ENCODE assay signal across 1 cellular context in the genomic region with DNA sequence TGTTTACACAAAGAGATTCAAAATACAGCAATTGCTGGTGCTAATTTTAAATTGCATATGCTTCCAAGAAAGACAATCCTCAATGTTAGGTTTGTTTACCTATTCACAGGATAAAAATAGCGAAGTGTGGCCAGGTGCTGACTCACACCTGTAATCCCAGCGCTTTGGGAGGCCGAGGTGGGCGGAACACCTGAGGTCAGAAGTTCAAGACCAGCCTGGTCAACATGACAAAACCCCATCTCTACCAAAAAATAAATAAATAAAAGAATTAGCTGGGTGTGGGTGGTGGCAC.
A peak's percentile ranks its signal among the peaks of the same experiment; 100 is the strongest.
TF ChIP-seq lines count a peak whose summit lies in the region.

No MANE protein-coding gene starts in this region.

TF ChIP-seq in HCT116, 20 proteins besides CTCF, POLR2A, EP300 and RAD21:
- no peak for TF ChIP-seq ZBTB33 (IDR thresholded peaks at IDR 0.05; ENCODE audit: extremely low read depth, insufficient replicate concordance, low read length)
- TF ChIP-seq EZH2phosphoT487 (IDR thresholded peaks at IDR 0.05; ENCODE audit: borderline replicate concordance): no peak
- TF ChIP-seq, protein P1, sequence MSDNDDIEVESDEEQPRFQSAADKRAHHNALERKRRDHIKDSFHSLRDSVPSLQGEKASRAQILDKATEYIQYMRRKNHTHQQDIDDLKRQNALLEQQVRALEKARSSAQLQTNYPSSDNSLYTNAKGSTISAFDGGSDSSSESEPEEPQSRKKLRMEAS (IDR thresholded peaks at IDR 0.05): no peak
- TF ChIP-seq JUND (IDR thresholded peaks at IDR 0.05): 0 out of 2 replicates have a peak, but pooled peaks have one; percentile 18
- TF ChIP-seq YY1 (IDR thresholded peaks at IDR 0.05; ENCODE audit: extremely low read depth, insufficient replicate concordance, low read depth, low read length): no peak
- peak; percentile 52 for TF ChIP-seq EGR1 (IDR thresholded peaks at IDR 0.05; ENCODE audit: low read depth)
- TF ChIP-seq SRF (IDR thresholded peaks at IDR 0.05; ENCODE audit: low read depth): no peak
- peak; percentile 40 for TF ChIP-seq FOSL1 (IDR thresholded peaks at IDR 0.05; ENCODE audit: low read depth)
- no peak for TF ChIP-seq EZH2 (IDR thresholded peaks at IDR 0.05)
- no peak for TF ChIP-seq REST (IDR thresholded peaks at IDR 0.05; ENCODE audit: low read depth)
- TF ChIP-seq ELF1 (IDR thresholded peaks at IDR 0.05; ENCODE audit: borderline replicate concordance, low read depth): no peak
